ENCODE assay signal across 17 cellular contexts in the genomic region with DNA sequence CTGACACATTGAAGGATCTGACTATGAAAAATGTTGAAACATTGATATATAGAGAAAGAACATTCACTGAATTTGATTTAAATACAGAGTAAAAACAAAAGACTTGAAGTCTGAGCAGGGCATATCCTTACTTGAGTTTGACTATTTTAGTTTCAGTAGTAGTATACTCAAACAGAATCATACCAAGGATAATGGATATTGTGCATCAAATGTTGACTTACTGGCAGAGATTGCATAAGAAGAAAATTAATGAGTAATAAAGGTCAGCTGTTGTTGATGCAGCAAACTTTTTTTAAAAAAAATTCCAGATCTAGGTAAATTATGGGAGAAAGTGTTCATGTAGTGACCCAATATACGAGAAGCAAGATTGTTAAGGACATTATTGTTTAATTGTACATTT.
DNase-seq lines count a peak whose midpoint lies in the region; ATAC-seq, FAIRE-seq and TF ChIP-seq lines count a peak whose summit lies in the region.
"Had no signal": no experiment of that assay in that cellular context is flagged by ENCODE, and none has a peak within 500 bp of the region (broad histone marks: within the 10 kb centered on the region; RNA-seq: fewer than 3 reads in every experiment).

No MANE protein-coding gene starts in this region.

- H3K9me3 ChIP-seq in A549 = no peaks in the 10 kb centered on the region
- H3K9me3 ChIP-seq: Caco-2, HAP-1 had no signal

- TF ChIP-seq RAD21 in A549 (conservative IDR thresholded peaks at IDR 0.05 in 1 of 2, IDR thresholded peaks at IDR 0.05 in 1 of 2) = no peak

- CTCF ChIA-PET in A549 (lab: Yijun Ruan, JAX) = no interaction called here

- FAIRE-seq in A549 (lab: Jason Lieb, UNC) = peak; percentile 97
- FAIRE-seq: D721Med, G401.6, GM12891 had no signal

- no peak for TF ChIP-seq CTCF in A549 (IDR thresholded peaks at IDR 0.05)

- TF ChIP-seq EP300 in A549 (IDR thresholded peaks at IDR 0.05) = no peak

- no peak overlapping the region for H3K27ac ChIP-seq in A549
- H3K27ac ChIP-seq: C4-2B, GM23248 had no signal

- no peaks in the 10 kb centered on the region for H3K36me3 Mint-ChIP-seq in effector memory CD8-positive, alpha-beta T cell (ENCODE audit: insufficient read depth)

- TF ChIP-seq POLR2A in A549 (IDR thresholded peaks at IDR 0.05; ENCODE audit: low read length) = no peak

- POLR2A ChIA-PET in A549 (lab: Yijun Ruan, JAX) = no interaction called here

- H3K4me1 ChIP-seq in A549 = no peaks in the 10 kb centered on the region
- H3K4me1 ChIP-seq: Caco-2 had no signal

- no peak overlapping the region for H3K27ac Mint-ChIP-seq in effector memory CD8-positive, alpha-beta T cell
- H3K27ac Mint-ChIP-seq: CD4-positive, alpha-beta T cell had no signal

- H3K4me2 ChIP-seq in A549 = no peak overlapping the region

- DNase-seq in A549 (ENCODE audit: low read depth in 1 of 2, low spot score in 1 of 2) (no peak), LHCN-M2 (ENCODE audit: low read depth) (peak; percentile 7), iris pigment epithelial cell (ENCODE audit: low read depth) (peak; percentile 9), renal cortical epithelial cell (ENCODE audit: low read depth) (peak; percentile 9)
- no peak for DNase-seq in effector memory CD8-positive, alpha-beta T cell
- DNase-seq: AML-193; Caco-2; CD4-positive, alpha-beta T cell; GM23248; IMR-90 had no signal

- H3K4me3 ChIP-seq in A549 = no peak overlapping the region
- H3K4me3 ChIP-seq: GM23248, HAP-1 had no signal

- peaks cover 0 to 2% of the 10 kb centered on the region in 2 donors for H3K9me3 Mint-ChIP-seq in effector memory CD8-positive, alpha-beta T cell
- H3K9me3 Mint-ChIP-seq: CD4-positive, alpha-beta T cell had no signal

- no peaks in the 10 kb centered on the region for H3K4me1 Mint-ChIP-seq in effector memory CD8-positive, alpha-beta T cell (ENCODE audit: low read depth in 2 of 2)

- no peak overlapping the region for H3K4me3 Mint-ChIP-seq in effector memory CD8-positive, alpha-beta T cell
- H3K4me3 Mint-ChIP-seq: CD4-positive, alpha-beta T cell had no signal

- H3K27me3 Mint-ChIP-seq in effector memory CD8-positive, alpha-beta T cell = no peaks in the 10 kb centered on the region
- H3K27me3 Mint-ChIP-seq: CD4-positive, alpha-beta T cell had no signal

- ATAC-seq in A549 (no peak), GM18511 (IDR thresholded peaks at IDR 0.05; ENCODE audit: unreplicated experiment) (no peak), HG02642 (IDR thresholded peaks at IDR 0.05; ENCODE audit: poor library complexity, unreplicated experiment) (no peak)
- no peak for ATAC-seq in effector memory CD8-positive, alpha-beta T cell (replicated peaks)

- 8% methylated on average over 1 of the region's 1 CpG for WGBS in A549 (ENCODE audit: missing lambda C conversion rate)

TF ChIP-seq in A549, 52 proteins besides CTCF, POLR2A, EP300 and RAD21:
- TF ChIP-seq NPAS2 (CRISPR knock-in tag; IDR thresholded peaks at IDR 0.05; ENCODE audit: borderline replicate concordance) (no peak), GATA3 (IDR thresholded peaks at IDR 0.05; ENCODE audit: borderline replicate concordance) (no peak), SREBF2 (IDR thresholded peaks at IDR 0.05) (no peak), CHD4 (IDR thresholded peaks at IDR 0.05; ENCODE audit: borderline replicate concordance) (no peak)
- TF ChIP-seq, protein P1, sequence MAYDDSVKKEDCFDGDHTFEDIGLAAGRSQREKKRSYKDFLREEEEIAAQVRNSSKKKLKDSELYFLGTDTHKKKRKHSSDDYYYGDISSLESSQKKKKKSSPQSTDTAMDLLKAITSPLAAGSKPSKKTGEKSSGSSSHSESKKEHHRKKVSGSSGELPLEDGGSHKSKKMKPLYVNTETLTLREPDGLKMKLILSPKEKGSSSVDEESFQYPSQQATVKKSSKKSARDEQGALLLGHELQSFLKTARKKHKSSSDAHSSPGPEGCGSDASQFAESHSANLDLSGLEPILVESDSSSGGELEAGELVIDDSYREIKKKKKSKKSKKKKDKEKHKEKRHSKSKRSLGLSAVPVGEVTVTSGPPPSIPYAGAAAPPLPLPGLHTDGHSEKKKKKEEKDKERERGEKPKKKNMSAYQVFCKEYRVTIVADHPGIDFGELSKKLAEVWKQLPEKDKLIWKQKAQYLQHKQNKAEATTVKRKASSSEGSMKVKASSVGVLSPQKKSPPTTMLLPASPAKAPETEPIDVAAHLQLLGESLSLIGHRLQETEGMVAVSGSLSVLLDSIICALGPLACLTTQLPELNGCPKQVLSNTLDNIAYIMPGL (CRISPR knock-in tag; IDR thresholded peaks at IDR 0.05; ENCODE audit: borderline replicate concordance) = no peak
- TF ChIP-seq, protein P2, sequence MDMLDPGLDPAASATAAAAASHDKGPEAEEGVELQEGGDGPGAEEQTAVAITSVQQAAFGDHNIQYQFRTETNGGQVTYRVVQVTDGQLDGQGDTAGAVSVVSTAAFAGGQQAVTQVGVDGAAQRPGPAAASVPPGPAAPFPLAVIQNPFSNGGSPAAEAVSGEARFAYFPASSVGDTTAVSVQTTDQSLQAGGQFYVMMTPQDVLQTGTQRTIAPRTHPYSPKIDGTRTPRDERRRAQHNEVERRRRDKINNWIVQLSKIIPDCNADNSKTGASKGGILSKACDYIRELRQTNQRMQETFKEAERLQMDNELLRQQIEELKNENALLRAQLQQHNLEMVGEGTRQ (IDR thresholded peaks at IDR 0.05) = no peak

Comparison
In these comparisons a context has a peak if more than half of its experiments do, and no peak if none do; other contexts are left out.
1. DNase-seq: peak in LHCN-M2 (single experiment), iris pigment epithelial cell (single experiment) and renal cortical epithelial cell (single experiment); none in A549 (0 of 2) and effector memory CD8-positive, alpha-beta T cell (0 of 3).